Comparison of ENCODE assay signal across 10 cellular contexts in the genomic region with DNA sequence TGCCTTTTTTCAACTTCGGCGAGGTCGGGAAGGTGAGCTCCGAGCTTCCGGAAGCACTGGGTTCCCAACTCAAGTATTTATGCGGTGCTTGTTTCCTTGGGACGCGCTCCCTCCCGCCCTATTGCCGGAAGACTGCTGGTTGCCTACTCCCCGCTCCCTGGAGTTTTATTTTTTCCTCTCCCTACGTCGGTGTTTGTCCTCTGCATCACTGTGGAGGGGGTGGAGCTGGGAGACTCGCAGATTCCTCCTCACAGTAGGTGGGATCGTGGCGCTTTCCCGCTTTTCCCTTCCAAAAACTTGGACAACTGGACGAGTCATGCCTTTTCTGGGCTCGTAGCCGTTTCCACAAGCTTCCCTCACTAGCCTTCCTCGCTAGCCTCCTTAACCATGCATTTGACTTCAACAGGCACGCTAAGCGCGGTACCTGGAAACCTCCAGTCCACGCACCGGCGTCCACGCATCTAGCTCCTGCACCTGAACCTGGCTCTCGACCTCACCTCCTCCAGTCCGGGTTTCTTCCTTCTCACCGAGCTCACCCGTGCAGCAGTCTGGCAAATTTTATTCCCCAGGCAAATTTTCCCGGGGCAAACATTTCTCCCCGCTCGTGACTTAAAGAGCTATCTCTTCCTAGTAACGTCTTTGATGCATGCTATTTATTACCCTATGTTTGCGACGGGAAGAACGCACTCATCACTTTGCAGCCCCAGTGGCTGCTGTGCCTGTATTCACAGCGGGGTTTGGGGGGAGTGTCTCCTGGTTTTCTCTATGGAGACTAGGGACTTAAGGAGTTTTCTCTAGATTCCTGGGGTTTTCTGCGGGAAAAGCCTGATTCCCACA. TPM values are rescaled to one million over a fixed set of nuclear protein-coding genes. Genes with fewer than 3 reads are reported as not detected.
A peak's percentile ranks its signal among the peaks of the same experiment; 100 is the strongest.
DNase-seq lines count a peak whose midpoint lies in the region; ATAC-seq and TF ChIP-seq lines count a peak whose summit lies in the region.
"Had no signal": no experiment of that assay in that cellular context is flagged by ENCODE, and none has a peak within 500 bp of the region (broad histone marks: within the 10 kb centered on the region; RNA-seq: fewer than 3 reads in every experiment).

A gene (minus strand): TSS at position 141 of the 837 bp plus-strand sequence. CDS start 365 bp downstream, outside the sequence.

- H3K36me3 Mint-ChIP-seq in T-cell (no peaks in the 10 kb centered on the region), glutamatergic neuron (ENCODE audit: unreplicated experiment) (peaks cover 8% of the 10 kb centered on the region)

- peak within 1 kb of the TSS; percentile 43 for H3K4me3 ChIP-seq in parathyroid adenoma (ENCODE audit: low read depth, low read length)
- H3K4me3 ChIP-seq: BLaER1 treated with 17β-estradiol and CSF1 and Interleukin-3, amounts not matched to agents 10 nM and 100 nM had no signal

- H2AFZ ChIP-seq in parathyroid adenoma = peak within 1 kb of the TSS; percentile 70

- H3K4me2 ChIP-seq in parathyroid adenoma (ENCODE audit: low read length) = peak within 1 kb of the TSS; percentile 53
- H3K4me2 ChIP-seq: BLaER1 treated with 17β-estradiol and CSF1 and Interleukin-3, amounts not matched to agents 10 nM and 100 nM had no signal

- H3K9me3 Mint-ChIP-seq in T-cell = no peaks in the 10 kb centered on the region
- H3K9me3 Mint-ChIP-seq in glutamatergic neuron (ENCODE audit: unreplicated experiment) = peaks cover 5% of the 10 kb centered on the region

- no peak within 1 kb of the TSS for H3K9ac ChIP-seq in parathyroid adenoma
- H3K9ac ChIP-seq: BLaER1 treated with 17β-estradiol and CSF1 and Interleukin-3, amounts not matched to agents 10 nM and 100 nM had no signal

- H3K4me1 Mint-ChIP-seq in T-cell (peaks cover 10 to 24% (median 20%) of the 10 kb centered on the region in 3 donors), glutamatergic neuron (ENCODE audit: low read depth, unreplicated experiment) (peaks cover 9% of the 10 kb centered on the region)

- TF ChIP-seq CTCF in glutamatergic neuron (IDR thresholded peaks at IDR 0.05; ENCODE audit: partially characterized antibody, unreplicated experiment) = no peak
- no peak for TF ChIP-seq CTCF in parathyroid adenoma (IDR thresholded peaks at IDR 0.05)

- H3K27me3 ChIP-seq in parathyroid adenoma (ENCODE audit: control insufficient read depth, insufficient read depth, low read length) = peaks cover 9% of the 10 kb centered on the region
- H3K27me3 ChIP-seq: BLaER1 treated with 17β-estradiol and CSF1 and Interleukin-3, amounts not matched to agents 10 nM and 100 nM had no signal

- no peak for ATAC-seq in T-cell (replicated peaks in 1 of 4)
- no peak for ATAC-seq in HG02938 (IDR thresholded peaks at IDR 0.05; ENCODE audit: unreplicated experiment)
- no peak for ATAC-seq in HG02884 (IDR thresholded peaks at IDR 0.05; ENCODE audit: unreplicated experiment)
- no peak for ATAC-seq in GM18520 (IDR thresholded peaks at IDR 0.05; ENCODE audit: unreplicated experiment)

- DNase-seq in NCI-H2029 (lab: John Stamatoyannopoulos, UW) (peak; percentile 57), NCI-H2029 treated with DMSO at 0.1 percent for 48 hours (lab: John Stamatoyannopoulos, UW) (no peak), T-cell (no peak), glutamatergic neuron (peak; percentile 25)

- H3K27ac Mint-ChIP-seq in T-cell (peak within 1 kb of the TSS in 1 of 2 donors; percentile 50), glutamatergic neuron (ENCODE audit: unreplicated experiment) (no peak within 1 kb of the TSS)

- POLR2A ChIA-PET in T-cell (lab: Charles Lee) = no interaction called here

- H3K27ac ChIP-seq in parathyroid adenoma = no peak within 1 kb of the TSS
- H3K27ac ChIP-seq: BLaER1 treated with 17β-estradiol and CSF1 and Interleukin-3, amounts not matched to agents 10 nM and 100 nM had no signal

- no peaks in the 10 kb centered on the region for H3K36me3 ChIP-seq in parathyroid adenoma (ENCODE audit: control insufficient read depth, insufficient read depth, low read length)
- H3K36me3 ChIP-seq: BLaER1 treated with 17β-estradiol and CSF1 and Interleukin-3, amounts not matched to agents 10 nM and 100 nM had no signal

- peaks cover 6% of the 10 kb centered on the region for H3K4me1 ChIP-seq in parathyroid adenoma
- H3K4me1 ChIP-seq: BLaER1 treated with 17β-estradiol and CSF1 and Interleukin-3, amounts not matched to agents 10 nM and 100 nM had no signal

- peaks cover 61 to 62% of the 10 kb centered on the region in 2 donors for H3K27me3 Mint-ChIP-seq in T-cell
- peaks cover 9% of the 10 kb centered on the region for H3K27me3 Mint-ChIP-seq in glutamatergic neuron (ENCODE audit: unreplicated experiment)

- H3K79me2 ChIP-seq in parathyroid adenoma = no peaks in the 10 kb centered on the region

- H3K4me3 Mint-ChIP-seq in T-cell (peak within 1 kb of the TSS in 2 of 3 donors; percentile 46 to 55), glutamatergic neuron (ENCODE audit: unreplicated experiment) (peak within 1 kb of the TSS; percentile 90)

- CTCF ChIA-PET in T-cell (lab: Charles Lee) = interaction anchor here in 1 of 2 donors (0.9 kb wide), 1 partner anchor 36 kb away, joined by 3 read pairs; no protein-coding TSS in a partner anchor

- H3K9me3 ChIP-seq in parathyroid adenoma (ENCODE audit: control insufficient read depth, low read length) = no peaks in the 10 kb centered on the region

RNA-seq across cellular contexts. Expression of the gene that starts here (rescaled TPM):
- total RNA-seq in T-cell = under 1 TPM in 4 of 5 donors, not detected in 1; 0.03 to 0.09 (median 0.06) TPM
- total RNA-seq in glutamatergic neuron (ENCODE audit: unreplicated experiment) = not detected
- total RNA-seq: SK-MEL-5 had no signal

Comparison
In these comparisons a context has a peak if more than half of its experiments do, and no peak if none do; other contexts are left out.
1. Peak in DNase-seq in glutamatergic neuron; RNA of the gene not detected or under 1 TPM.